In genomic region chr1:53567458-53568250, GRCh38 we compare ENCODE assay signal across 14 cellular contexts.
"Had no signal": no experiment of that assay in that cellular context is flagged by ENCODE, and none has a peak within 500 bp of the region (broad histone marks: within the 10 kb centered on the region; RNA-seq: fewer than 3 reads in every experiment).

No MANE protein-coding gene starts in this region.

- H3K27ac ChIP-seq: adrenal gland, gastrocnemius medialis, right lobe of liver, SK-N-MC, thoracic aorta had no signal

- H3K4me1 ChIP-seq: adrenal gland, right lobe of liver had no signal

- ATAC-seq: activated CD8-positive, alpha-beta T cell treated with anti-CD3 and anti-CD28 coated beads, Interleukin-2, amount 10 ng/mL, durations not matched to agents 7 days and 5 days; activated T-helper 17 cell treated with anti-CD3 and anti-CD28 coated beads, Interleukin-2, amount 50 U/mL, for 72 hours; esophagus mucosa; gastrocnemius medialis; left ventricle myocardium superior; right lobe of liver; stimulated activated memory B cell treated with anti-CD40 and anti-IgM and Interleukin-4, amounts not matched to agents 10 μg/mL and 1 μg/mL and 100 μg/mL, for 72 hours had no signal

- H3K27me3 ChIP-seq: adrenal gland, gastrocnemius medialis, right lobe of liver had no signal

- H3K9me3 ChIP-seq: adrenal gland, gastrocnemius medialis, right lobe of liver, thoracic aorta had no signal

- H3K36me3 ChIP-seq: adrenal gland, gastrocnemius medialis, right lobe of liver, thoracic aorta had no signal

- DNase-seq: activated CD4-positive, alpha-beta T cell treated with anti-CD3 and anti-CD28 coated beads, Interleukin-2, amount 10 ng/mL, durations not matched to agents 7 days and 5 days; activated CD8-positive, alpha-beta T cell treated with anti-CD3 and anti-CD28 coated beads, Interleukin-2, amount 10 ng/mL, durations not matched to agents 7 days and 5 days; activated naive CD4-positive, alpha-beta T cell treated with anti-CD3 and anti-CD28 coated beads, Interleukin-2, amount 10 ng/mL, durations not matched to agents 7 days and 5 days; adrenal gland; effector CD4-positive, alpha-beta T cell; gastrocnemius medialis; left ventricle myocardium superior; stimulated activated CD4-positive, alpha-beta T cell treated with anti-CD3 and anti-CD28 coated beads, Interleukin-4, amount 100 ng/mL, for 4 hours had no signal

- H3K4me3 ChIP-seq: adrenal gland, gastrocnemius medialis, right lobe of liver, SK-N-MC, thoracic aorta had no signal
